ENCODE assay signal across 1 cellular context in genomic region chr4:107719927-107720722, GRCh38.
A peak's percentile ranks its signal among the peaks of the same experiment; 100 is the strongest.
TF ChIP-seq lines count a peak whose summit lies in the region.

Gene PAPSS1 (minus strand): TSS chr4:107720234. CDS start chr4:107720179, 55 bp downstream.

TF ChIP-seq in HepG2, 621 proteins besides CTCF, POLR2A, EP300 and RAD21 (continued from another document and continues in another):
- peak; percentile 78; the same call in 1 of the 2 replicates for TF ChIP-seq ZGPAT (CRISPR knock-in tag; IDR thresholded peaks at IDR 0.05)
- TF ChIP-seq CREB1 (IDR thresholded peaks at IDR 0.05) = peak; percentile 16; the same call in 1 of the 2 replicates
- 0 out of 2 replicates have a peak, but pooled peaks have one; percentile 18 for TF ChIP-seq CREB1 (CRISPR knock-in tag; IDR thresholded peaks at IDR 0.05)
- TF ChIP-seq MEIS2 (CRISPR knock-in tag; IDR thresholded peaks at IDR 0.05) = no peak
- TF ChIP-seq RNF2 (conservative IDR thresholded peaks at IDR 0.05; ENCODE audit: low read depth) = no peak; the same call in 1 of the 2 replicates
- TF ChIP-seq, protein P1, sequence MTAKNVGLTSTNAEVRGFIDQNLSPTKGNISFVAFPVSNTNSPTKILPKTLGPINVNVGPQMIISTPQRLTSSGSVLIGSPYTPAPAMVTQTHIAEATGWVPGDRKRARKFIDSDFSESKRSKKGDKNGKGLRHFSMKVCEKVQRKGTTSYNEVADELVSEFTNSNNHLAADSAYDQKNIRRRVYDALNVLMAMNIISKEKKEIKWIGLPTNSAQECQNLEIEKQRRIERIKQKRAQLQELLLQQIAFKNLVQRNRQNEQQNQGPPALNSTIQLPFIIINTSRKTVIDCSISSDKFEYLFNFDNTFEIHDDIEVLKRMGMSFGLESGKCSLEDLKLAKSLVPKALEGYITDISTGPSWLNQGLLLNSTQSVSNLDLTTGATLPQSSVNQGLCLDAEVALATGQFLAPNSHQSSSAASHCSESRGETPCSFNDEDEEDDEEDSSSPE (CRISPR knock-in tag; IDR thresholded peaks at IDR 0.05) = peak; percentile 32; the same call in 1 of the 2 replicates
- TF ChIP-seq RFXANK (CRISPR knock-in tag; IDR thresholded peaks at IDR 0.05) = no peak
- TF ChIP-seq TARDBP (CRISPR knock-in tag; IDR thresholded peaks at IDR 0.05) = peak; percentile 32; the same call in 1 of the 2 replicates
- 0 out of 2 replicates have a peak, but pooled peaks have one; percentile 48 for TF ChIP-seq ZNF3 (CRISPR knock-in tag; IDR thresholded peaks at IDR 0.05)
- 0 out of 2 replicates have a peak, but pooled peaks have one; percentile 28 for TF ChIP-seq ZNF230 (CRISPR knock-in tag; IDR thresholded peaks at IDR 0.05)
- TF ChIP-seq, protein P2, sequence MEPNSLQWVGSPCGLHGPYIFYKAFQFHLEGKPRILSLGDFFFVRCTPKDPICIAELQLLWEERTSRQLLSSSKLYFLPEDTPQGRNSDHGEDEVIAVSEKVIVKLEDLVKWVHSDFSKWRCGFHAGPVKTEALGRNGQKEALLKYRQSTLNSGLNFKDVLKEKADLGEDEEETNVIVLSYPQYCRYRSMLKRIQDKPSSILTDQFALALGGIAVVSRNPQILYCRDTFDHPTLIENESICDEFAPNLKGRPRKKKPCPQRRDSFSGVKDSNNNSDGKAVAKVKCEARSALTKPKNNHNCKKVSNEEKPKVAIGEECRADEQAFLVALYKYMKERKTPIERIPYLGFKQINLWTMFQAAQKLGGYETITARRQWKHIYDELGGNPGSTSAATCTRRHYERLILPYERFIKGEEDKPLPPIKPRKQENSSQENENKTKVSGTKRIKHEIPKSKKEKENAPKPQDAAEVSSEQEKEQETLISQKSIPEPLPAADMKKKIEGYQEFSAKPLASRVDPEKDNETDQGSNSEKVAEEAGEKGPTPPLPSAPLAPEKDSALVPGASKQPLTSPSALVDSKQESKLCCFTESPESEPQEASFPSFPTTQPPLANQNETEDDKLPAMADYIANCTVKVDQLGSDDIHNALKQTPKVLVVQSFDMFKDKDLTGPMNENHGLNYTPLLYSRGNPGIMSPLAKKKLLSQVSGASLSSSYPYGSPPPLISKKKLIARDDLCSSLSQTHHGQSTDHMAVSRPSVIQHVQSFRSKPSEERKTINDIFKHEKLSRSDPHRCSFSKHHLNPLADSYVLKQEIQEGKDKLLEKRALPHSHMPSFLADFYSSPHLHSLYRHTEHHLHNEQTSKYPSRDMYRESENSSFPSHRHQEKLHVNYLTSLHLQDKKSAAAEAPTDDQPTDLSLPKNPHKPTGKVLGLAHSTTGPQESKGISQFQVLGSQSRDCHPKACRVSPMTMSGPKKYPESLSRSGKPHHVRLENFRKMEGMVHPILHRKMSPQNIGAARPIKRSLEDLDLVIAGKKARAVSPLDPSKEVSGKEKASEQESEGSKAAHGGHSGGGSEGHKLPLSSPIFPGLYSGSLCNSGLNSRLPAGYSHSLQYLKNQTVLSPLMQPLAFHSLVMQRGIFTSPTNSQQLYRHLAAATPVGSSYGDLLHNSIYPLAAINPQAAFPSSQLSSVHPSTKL (CRISPR knock-in tag; IDR thresholded peaks at IDR 0.05) = peak; percentile 21
- TF ChIP-seq ZZZ3 (CRISPR knock-in tag; IDR thresholded peaks at IDR 0.05; ENCODE audit: borderline replicate concordance) = no peak; the same call in 1 of the 2 replicates
- no peak for TF ChIP-seq NR2F6 (IDR thresholded peaks at IDR 0.05)
- TF ChIP-seq NR2F6 (CRISPR knock-in tag; IDR thresholded peaks at IDR 0.05) = 0 out of 2 replicates have a peak, but pooled peaks have one; percentile 11
- TF ChIP-seq NFIB (CRISPR knock-in tag; IDR thresholded peaks at IDR 0.05; ENCODE audit: borderline replicate concordance) = no peak
- TF ChIP-seq PITX1 (CRISPR knock-in tag; IDR thresholded peaks at IDR 0.05) = no peak
- peak; percentile 60; the same call in 1 of the 2 replicates for TF ChIP-seq ZNF768 (CRISPR knock-in tag; IDR thresholded peaks at IDR 0.05)
- TF ChIP-seq CBX2 (IDR thresholded peaks at IDR 0.05; ENCODE audit: low read depth, low read length) = no peak
- TF ChIP-seq CBX2 (CRISPR knock-in tag; IDR thresholded peaks at IDR 0.05; ENCODE audit: low read depth) = no peak
- TF ChIP-seq, protein P3, sequence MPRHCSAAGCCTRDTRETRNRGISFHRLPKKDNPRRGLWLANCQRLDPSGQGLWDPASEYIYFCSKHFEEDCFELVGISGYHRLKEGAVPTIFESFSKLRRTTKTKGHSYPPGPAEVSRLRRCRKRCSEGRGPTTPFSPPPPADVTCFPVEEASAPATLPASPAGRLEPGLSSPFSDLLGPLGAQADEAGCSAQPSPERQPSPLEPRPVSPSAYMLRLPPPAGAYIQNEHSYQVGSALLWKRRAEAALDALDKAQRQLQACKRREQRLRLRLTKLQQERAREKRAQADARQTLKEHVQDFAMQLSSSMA (CRISPR knock-in tag; IDR thresholded peaks at IDR 0.05) = no peak
- TF ChIP-seq ZNF350 (CRISPR knock-in tag; IDR thresholded peaks at IDR 0.05; ENCODE audit: borderline replicate concordance, low read depth) = peak; percentile 67; the same call in 1 of the 2 replicates
- TF ChIP-seq ERF (CRISPR knock-in tag; IDR thresholded peaks at IDR 0.05) = peak; percentile 43
- TF ChIP-seq SRF (IDR thresholded peaks at IDR 0.05; ENCODE audit: low read depth, low read length) = no peak
- TF ChIP-seq CSRNP2 (CRISPR knock-in tag; conservative IDR thresholded peaks at IDR 0.05; ENCODE audit: low read depth) = no peak
- TF ChIP-seq IKZF1 (IDR thresholded peaks at IDR 0.05) = no peak
- TF ChIP-seq ZNF280B (CRISPR knock-in tag; IDR thresholded peaks at IDR 0.05; ENCODE audit: borderline replicate concordance) = peak; percentile 19; the same call in 1 of the 2 replicates
- peak; percentile 52; the same call in 1 of the 2 replicates for TF ChIP-seq ZMYM3 (CRISPR knock-in tag; IDR thresholded peaks at IDR 0.05)
- no peak for TF ChIP-seq ATF3 (CRISPR knock-in tag; IDR thresholded peaks at IDR 0.05)
- TF ChIP-seq ZNF441 (CRISPR knock-in tag; IDR thresholded peaks at IDR 0.05; ENCODE audit: borderline replicate concordance) = peak; percentile 66; the same call in 1 of the 2 replicates
- TF ChIP-seq HNF4A (CRISPR knock-in tag; IDR thresholded peaks at IDR 0.05) = no peak; the same call in 1 of the 2 replicates
- peak; percentile 81; the same call in 1 of the 2 replicates for TF ChIP-seq ZNF383 (CRISPR knock-in tag; IDR thresholded peaks at IDR 0.05; ENCODE audit: borderline replicate concordance)
- TF ChIP-seq EED (CRISPR knock-in tag; IDR thresholded peaks at IDR 0.05) = no peak
- TF ChIP-seq ZFX (CRISPR knock-in tag; IDR thresholded peaks at IDR 0.05; ENCODE audit: low read depth) = peak; percentile 79
- no peak for TF ChIP-seq ZKSCAN1 (IDR thresholded peaks at IDR 0.05; ENCODE audit: low read length)
- no peak for TF ChIP-seq ZNF33B (CRISPR knock-in tag; IDR thresholded peaks at IDR 0.05)
- no peak for TF ChIP-seq ZNF253 (CRISPR knock-in tag; IDR thresholded peaks at IDR 0.05; ENCODE audit: borderline replicate concordance)
- TF ChIP-seq NCOA1 (CRISPR knock-in tag; IDR thresholded peaks at IDR 0.05) = no peak
- TF ChIP-seq HNF4G (IDR thresholded peaks at IDR 0.05; ENCODE audit: borderline replicate concordance, low read depth, low read length) = no peak
- TF ChIP-seq HNF4G (CRISPR knock-in tag; IDR thresholded peaks at IDR 0.05; ENCODE audit: borderline replicate concordance, low read depth) = peak; percentile 14
- no peak for TF ChIP-seq PAWR (CRISPR knock-in tag; IDR thresholded peaks at IDR 0.05; ENCODE audit: borderline replicate concordance)
- TF ChIP-seq CCAR2 (optimal IDR thresholded peaks at IDR 0.05; ENCODE audit: low read depth, low read length) = no peak
- no peak for TF ChIP-seq KLF13 (CRISPR knock-in tag; IDR thresholded peaks at IDR 0.05)
- TF ChIP-seq TOE1 (CRISPR knock-in tag; IDR thresholded peaks at IDR 0.05) = no peak
- TF ChIP-seq ZFP90 (CRISPR knock-in tag; IDR thresholded peaks at IDR 0.05; ENCODE audit: borderline replicate concordance) = no peak
- no peak for TF ChIP-seq ZNF703 (CRISPR knock-in tag; IDR thresholded peaks at IDR 0.05; ENCODE audit: borderline replicate concordance)
- no peak for TF ChIP-seq KDM6A (CRISPR knock-in tag; IDR thresholded peaks at IDR 0.05; ENCODE audit: low read depth)
- TF ChIP-seq NFIC (IDR thresholded peaks at IDR 0.05; ENCODE audit: low read length) = no peak
- TF ChIP-seq, protein P4, sequence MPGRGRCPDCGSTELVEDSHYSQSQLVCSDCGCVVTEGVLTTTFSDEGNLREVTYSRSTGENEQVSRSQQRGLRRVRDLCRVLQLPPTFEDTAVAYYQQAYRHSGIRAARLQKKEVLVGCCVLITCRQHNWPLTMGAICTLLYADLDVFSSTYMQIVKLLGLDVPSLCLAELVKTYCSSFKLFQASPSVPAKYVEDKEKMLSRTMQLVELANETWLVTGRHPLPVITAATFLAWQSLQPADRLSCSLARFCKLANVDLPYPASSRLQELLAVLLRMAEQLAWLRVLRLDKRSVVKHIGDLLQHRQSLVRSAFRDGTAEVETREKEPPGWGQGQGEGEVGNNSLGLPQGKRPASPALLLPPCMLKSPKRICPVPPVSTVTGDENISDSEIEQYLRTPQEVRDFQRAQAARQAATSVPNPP (CRISPR knock-in tag; IDR thresholded peaks at IDR 0.05) = no peak
- no peak for TF ChIP-seq RARA (CRISPR knock-in tag; IDR thresholded peaks at IDR 0.05)
- TF ChIP-seq FOXM1 (CRISPR knock-in tag; IDR thresholded peaks at IDR 0.05) = no peak
- TF ChIP-seq TERF1 (CRISPR knock-in tag; IDR thresholded peaks at IDR 0.05) = no peak
- 0 out of 2 replicates have a peak, but pooled peaks have one; percentile 43 for TF ChIP-seq KLF15 (CRISPR knock-in tag; IDR thresholded peaks at IDR 0.05; ENCODE audit: borderline replicate concordance)
- TF ChIP-seq ZNF256 (CRISPR knock-in tag; conservative IDR thresholded peaks at IDR 0.05) = no peak; the same call in 1 of the 2 replicates
- no peak for TF ChIP-seq FUBP1 (CRISPR knock-in tag; IDR thresholded peaks at IDR 0.05; ENCODE audit: borderline replicate concordance)
- peak in 1 of 2 experiments; percentile 42; a peak in 2 of 4 replicates for TF ChIP-seq ATF4 (CRISPR knock-in tag; IDR thresholded peaks at IDR 0.05)
